19 cellular contexts compared by ENCODE assay signal in genomic region chr10:68101066-68101465, GRCh38. TPM values are rescaled to one million over a fixed set of nuclear protein-coding genes. Genes with fewer than 3 reads are reported as not detected.
DNase-seq lines count a peak whose midpoint lies in the region; ATAC-seq and TF ChIP-seq lines count a peak whose summit lies in the region.
"Had no signal": no experiment of that assay in that cellular context is flagged by ENCODE, and none has a peak within 500 bp of the region (broad histone marks: within the 10 kb centered on the region; RNA-seq: fewer than 3 reads in every experiment).

No MANE protein-coding gene starts in this region.

- H3K27me3 Mint-ChIP-seq in Calu3 (ENCODE audit: unreplicated experiment): no peaks in the 10 kb centered on the region
- no peaks in the 10 kb centered on the region; the same call in 1 of the 2 replicates for H3K27me3 Mint-ChIP-seq in HFFc6 (ENCODE audit: insufficient read depth)

- no peaks in the 10 kb centered on the region for H3K36me3 Mint-ChIP-seq in Calu3 (ENCODE audit: insufficient read depth, unreplicated experiment)
- peaks cover 9% of the 10 kb centered on the region for H3K36me3 Mint-ChIP-seq in HFFc6 (ENCODE audit: low read depth)

- BruUV-seq in Calu3 (replicated peaks; lab: Mats Ljungman, UMichigan): no TSS peak

- H3K9me3 Mint-ChIP-seq in Calu3 (ENCODE audit: low read depth, unreplicated experiment): no peaks in the 10 kb centered on the region
- no peaks in the 10 kb centered on the region for H3K9me3 Mint-ChIP-seq in HFFc6
- H3K9me3 Mint-ChIP-seq: CD4-positive, alpha-beta T cell; H9 had no signal

- no peak for DNase-seq in Calu3
- DNase-seq in HFFc6: no peak
- DNase-seq in SK-N-MC (ENCODE audit: low read depth, low spot score): no peak
- no peak for DNase-seq in gastrocnemius medialis
- no peak for DNase-seq in erythroblast (lab: John Stamatoyannopoulos, UW)
- no peak for DNase-seq in iPS-NIHi11 (ENCODE audit: low spot score)
- no peak for DNase-seq in stimulated activated CD8-positive, alpha-beta memory T cell treated with anti-CD3 and anti-CD28 coated beads, Interleukin-4, amount 100 ng/mL, for 48 hours
- DNase-seq: AML-193; Caco-2; CD4-positive, alpha-beta T cell; DMS153; DMS79; GDM1; H9 had no signal

- TF ChIP-seq CTCF in Calu3 (IDR thresholded peaks at IDR 0.05; ENCODE audit: unreplicated experiment) (no peak), HFFc6 (IDR thresholded peaks at IDR 0.05) (no peak), gastrocnemius medialis (IDR thresholded peaks at IDR 0.05 in 4 of 5, conservative IDR thresholded peaks at IDR 0.05 in 1 of 5) (no peak)

- peak overlapping the region; percentile 68 for H3K27ac ChIP-seq in SK-N-MC
- H3K27ac ChIP-seq in gastrocnemius medialis: peak overlapping the region; percentile 87 to 93 (median 91)
- H3K27ac ChIP-seq: C4-2B, KMS-11 had no signal

- ATAC-seq in gastrocnemius medialis: no peak
- ATAC-seq in GM21717 (IDR thresholded peaks at IDR 0.05; ENCODE audit: unreplicated experiment): no peak

- intact Hi-C loops in Calu3 (cut with micrococcal nuclease; ENCODE audit: unreplicated experiment): no loop called here
- intact Hi-C loops in gastrocnemius medialis (cut with DNase I; ENCODE audit: low total_unique reads): no loop called here

- H3K4me3 Mint-ChIP-seq in Calu3 (ENCODE audit: low read depth, unreplicated experiment) (no peak overlapping the region), HFFc6 (no peak overlapping the region)
- H3K4me3 Mint-ChIP-seq: CD4-positive, alpha-beta T cell; H9 had no signal

- no peak overlapping the region for H3K4me3 ChIP-seq in SK-N-MC
- H3K4me3 ChIP-seq in gastrocnemius medialis: no peak overlapping the region

- in situ Hi-C loops in gastrocnemius medialis (cut with MboI; ENCODE audit: low sequenced_read_pairs in 4 of 4): no loop called here

- H3K9ac ChIP-seq in SK-N-MC (ENCODE audit: insufficient read length): no peak overlapping the region
- H3K9ac ChIP-seq: KMS-11 had no signal

- peaks cover 50 to 78% of the 10 kb centered on the region in 2 donors for H3K4me1 ChIP-seq in gastrocnemius medialis
- H3K4me1 ChIP-seq: Caco-2 had no signal

- H3K4me1 Mint-ChIP-seq in Calu3 (ENCODE audit: low read depth, unreplicated experiment) (peaks cover 44% of the 10 kb centered on the region), HFFc6 (ENCODE audit: low read depth) (peaks cover 94% of the 10 kb centered on the region)

- TF ChIP-seq POLR2A in gastrocnemius medialis (IDR thresholded peaks at IDR 0.05) (no peak), erythroblast (IDR thresholded peaks at IDR 0.05; ENCODE audit: low read length) (no peak)

- CTCF ChIA-PET in Calu3 (lab: Charles Lee): no interaction called here

- no peaks in the 10 kb centered on the region for H3K9me3 ChIP-seq in SK-N-MC (ENCODE audit: low read depth, low read length)
- H3K9me3 ChIP-seq in gastrocnemius medialis: no peaks in the 10 kb centered on the region
- H3K9me3 ChIP-seq: Caco-2 had no signal

- peak overlapping the region; percentile 13 for H3K27ac Mint-ChIP-seq in Calu3 (ENCODE audit: unreplicated experiment)
- peak overlapping the region; percentile 88 for H3K27ac Mint-ChIP-seq in HFFc6
- H3K27ac Mint-ChIP-seq: CD4-positive, alpha-beta T cell; H9 had no signal

- H3K36me3 ChIP-seq in SK-N-MC (ENCODE audit: insufficient read depth, low read length) (no peaks in the 10 kb centered on the region), gastrocnemius medialis (no peaks in the 10 kb centered on the region)

- H3K27me3 ChIP-seq in gastrocnemius medialis: no peaks in the 10 kb centered on the region

RNA-seq across cellular contexts. Expression of gene MYPN, which starts 8.2 kb away (rescaled TPM):
- total RNA-seq in Calu3 (2022) (0.38 and 0.56 TPM in 2 replicates), gastrocnemius medialis (100 to 1,000 TPM; 118 to 342 (median 193) TPM)
- total RNA-seq in HFFc6 (2021; fragmentation: NEBNext Ultra II Directional; extraction: Animal tissue kit (Norgen Biotek cat#: 25700)): 10 to 100 TPM; 70.3 to 89.1 (median 80.1) TPM
- total RNA-seq: Caco-2; CD4-positive, alpha-beta T cell; H1; H9; HT-29 had no signal

RNA-seq across cellular contexts. Expression of gene HERC4, which starts 26.0 kb away (rescaled TPM):
- 88.9 and 95.2 TPM in 2 replicates for total RNA-seq in Calu3 (2022)
- total RNA-seq in HFFc6 (2021; fragmentation: NEBNext Ultra II Directional; extraction: Animal tissue kit (Norgen Biotek cat#: 25700)): 100 to 1,000 TPM; 220 to 297 (median 279) TPM
- total RNA-seq in gastrocnemius medialis: 10 to 100 TPM; 12.8 to 25.2 (median 13.1) TPM

Comparison
In these comparisons a context has a peak if more than half of its experiments do, and no peak if none do; other contexts are left out.
1. RNA of gene MYPN, which starts 8.2 kb away (total RNA-seq): 118 to 342 TPM in gastrocnemius medialis and 70.3 to 89.1 TPM in HFFc6; 0.38 to 0.56 TPM in Calu3; every median in the first group is over 10 times any median in the second.